Comparison of ENCODE assay signal across 8 cellular contexts in the genomic region with DNA sequence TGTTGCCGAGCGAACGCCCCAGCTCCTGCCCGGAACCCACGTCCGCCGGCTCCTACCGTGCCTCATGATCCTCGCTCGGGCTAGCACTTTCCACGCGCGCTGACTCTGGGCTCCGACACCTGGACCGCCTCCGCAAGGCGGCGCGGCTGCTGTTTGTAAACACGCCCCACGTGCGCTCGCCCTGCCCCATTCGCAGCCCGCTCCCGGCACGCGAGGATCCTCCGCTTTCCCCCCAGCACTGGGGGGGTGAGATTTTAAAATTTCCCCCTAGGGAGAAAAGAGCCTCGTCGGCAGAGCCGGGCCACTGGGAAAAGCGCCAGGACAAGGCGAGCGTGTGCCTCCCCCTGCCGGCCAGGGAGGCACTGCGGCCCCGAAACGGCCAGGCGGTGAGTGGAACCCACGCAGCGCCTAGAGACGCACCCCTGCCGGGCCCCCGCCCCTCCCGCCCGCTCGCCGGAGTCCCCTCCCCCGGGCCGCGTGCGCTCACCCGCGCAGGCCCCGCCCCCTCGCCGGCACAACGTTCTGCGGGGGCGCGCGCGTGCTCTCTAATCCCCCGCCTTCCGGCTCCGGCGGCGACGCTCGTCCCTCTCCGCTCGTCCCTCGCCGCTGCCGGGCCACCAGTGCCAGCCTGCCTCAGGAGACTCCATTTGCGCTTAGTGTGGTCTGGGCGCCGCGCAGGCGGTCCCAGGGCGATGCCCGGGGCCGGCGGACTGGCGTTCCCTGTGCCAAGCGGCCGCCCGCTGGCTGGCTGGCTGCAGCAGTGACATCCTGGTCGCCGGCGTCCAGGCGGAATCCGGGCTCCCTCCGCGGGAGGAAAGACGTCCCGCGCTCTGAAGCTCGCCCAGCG. TPM values are rescaled to one million over a fixed set of nuclear protein-coding genes. Genes with fewer than 3 reads are reported as not detected.
DNase-seq lines count a peak whose midpoint lies in the region; ATAC-seq and TF ChIP-seq lines count a peak whose summit lies in the region.

Gene TIGD2, plus strand, starts transcription at position 548 of the 847 bp plus-strand sequence. CDS start 1,442 bp downstream, outside the sequence.

- H3K36me3 ChIP-seq in MG63 (no peaks in the 10 kb centered on the region), gastroesophageal sphincter (no peaks in the 10 kb centered on the region)

- 0% methylated on average over 1 of the region's 101 CpGs; no CpG with 5 or more reads in 1 of the 2 donors for WGBS in gastroesophageal sphincter (ENCODE audit: low coverage in 1 of 2), 2 donors

- DNase-seq in GM04503 (ENCODE audit: low read depth) (peak; percentile 28), HCEC 1CT (peak; percentile 76), MG63 (peak; percentile 78), SHP77 treated with DMSO at 0.1 percent for 48 hours (lab: John Stamatoyannopoulos, UW) (peak; percentile 45), nucleus accumbens (lab: John Stamatoyannopoulos, UW) (peak in 55 of 56 donors; percentile 20 to 93 (median 82))
- DNase-seq in activated naive CD4-positive, alpha-beta T cell treated with Interleukin-2 at 50 U/mL for 16 hours, result peak; percentile 88

- peaks cover 0 to 21% (median 3%) of the 10 kb centered on the region in 3 donors for H3K4me1 ChIP-seq in gastroesophageal sphincter

- peak; percentile 67 to 92 (median 84) for TF ChIP-seq CTCF in gastroesophageal sphincter (IDR thresholded peaks at IDR 0.05)

- peak; percentile 96 for ATAC-seq in gastroesophageal sphincter

- H3K27ac ChIP-seq in gastroesophageal sphincter (peak within 1 kb of the TSS; percentile 62 to 87 (median 82)), temporal lobe (ENCODE audit: low read depth, low read length) (peak within 1 kb of the TSS; percentile 63)

- no peaks in the 10 kb centered on the region for H3K9me3 ChIP-seq in MG63
- no peaks in the 10 kb centered on the region for H3K9me3 ChIP-seq in gastroesophageal sphincter

- peak; percentile 49 to 73 for TF ChIP-seq POLR2A in gastroesophageal sphincter (IDR thresholded peaks at IDR 0.05)

- peaks cover 7% of the 10 kb centered on the region for H3K27me3 ChIP-seq in MG63
- H3K27me3 ChIP-seq in gastroesophageal sphincter, result no peaks in the 10 kb centered on the region

- TF ChIP-seq EP300 in gastroesophageal sphincter (IDR thresholded peaks at IDR 0.05), result no peak

- H3K4me3 ChIP-seq in MG63, result peak within 1 kb of the TSS; percentile 77
- peak within 1 kb of the TSS; percentile 82 to 96 for H3K4me3 ChIP-seq in gastroesophageal sphincter

RNA-seq across cellular contexts. Expression of gene TIGD2, which starts in this region (rescaled TPM):
- 2.8 and 5.8 TPM in 2 replicates for total RNA-seq in MG63 (2014; rRNA removed; shearing (Covaris generic); ENCODE audit: low replicate concordance)
- total RNA-seq in gastroesophageal sphincter, result 1 to 10 TPM; 1.2 to 4.5 (median 2.9) TPM
- 9.1 TPM for total RNA-seq in temporal lobe

Comparison
In these comparisons a context has a peak if more than half of its experiments do, and no peak if none do; other contexts are left out.
1. Peak in every context shown above with its lines: DNase-seq, ATAC-seq, H3K4me3 ChIP-seq and H3K27ac ChIP-seq.
2. DNase-seq: peak in every context shown above with its lines; median percentile 88 in activated naive CD4-positive, alpha-beta T cell treated with Interleukin-2 at 50 U/mL for 16 hours; 82 in nucleus accumbens; 78 in MG63; 76 in HCEC 1CT; 45 in SHP77 treated with DMSO at 0.1 percent for 48 hours; 28 in GM04503.